Comparison of ENCODE assay signal across 7 cellular contexts in the genomic region with DNA sequence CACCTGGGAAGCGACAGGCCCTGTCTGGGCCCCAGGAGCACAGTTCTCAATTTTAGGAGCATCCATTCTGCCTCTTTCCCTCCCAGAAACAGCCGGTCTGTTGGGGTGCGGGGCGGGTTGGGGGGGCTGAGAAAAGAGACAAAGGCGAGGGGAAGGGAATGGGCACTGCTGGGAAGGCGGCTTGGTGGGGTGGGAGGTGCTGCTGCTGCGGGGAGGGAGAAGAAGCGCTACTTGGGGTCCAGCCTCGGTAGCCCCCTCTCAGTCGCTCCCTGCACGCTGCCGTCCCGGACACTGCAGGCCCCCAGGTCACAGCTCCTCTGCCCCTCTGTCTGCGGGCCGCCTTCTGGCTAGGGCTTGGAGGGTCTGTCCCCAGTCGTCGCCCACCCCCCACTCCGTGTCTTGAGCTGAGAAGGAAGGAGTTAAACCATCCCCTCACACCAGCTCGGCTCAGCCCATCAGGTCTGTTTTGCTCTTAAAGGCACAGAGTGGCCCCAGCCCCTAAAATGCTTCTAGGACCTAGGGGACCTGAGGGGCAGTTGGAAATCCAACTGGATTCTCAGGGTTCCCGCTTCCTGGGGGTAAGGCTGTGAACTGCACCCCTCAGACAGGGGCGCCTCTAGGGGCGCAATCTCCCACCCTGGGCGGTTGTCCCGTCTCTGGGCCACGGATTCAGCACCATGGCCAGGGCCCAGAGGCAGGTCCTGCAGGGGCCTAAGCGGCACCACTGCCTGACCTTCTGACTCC. TPM values are rescaled to one million over a fixed set of nuclear protein-coding genes. Genes with fewer than 3 reads are reported as not detected.
A peak's percentile ranks its signal among the peaks of the same experiment; 100 is the strongest.
DNase-seq lines count a peak whose midpoint lies in the region; ATAC-seq, FAIRE-seq and TF ChIP-seq lines count a peak whose summit lies in the region.

No MANE protein-coding gene starts in this region.

- H3K27me3 Mint-ChIP-seq in natural killer cell (ENCODE audit: low read depth in 2 of 2) = peaks cover 13 to 16% of the 10 kb centered on the region in 2 donors

- DNase-seq in H54 (ENCODE audit: insufficient read length, low spot score) = peak; percentile 44
- peak; percentile 67 for DNase-seq in RPMI8226
- DNase-seq in natural killer cell = peak; percentile 22
- no peak for DNase-seq in activated CD4-positive, CD25-positive, alpha-beta regulatory T cell treated with anti-CD3 and anti-CD28 coated beads, Interleukin-2, amount 50 U/mL, for 72 hours
- no peak for DNase-seq in NCI-H2107 treated with DMSO at 0.1 percent for 48 hours (lab: John Stamatoyannopoulos, UW; ENCODE audit: unreplicated experiment)

- H3K9ac ChIP-seq in endocrine pancreas (ENCODE audit: control insufficient read depth, insufficient read depth, low read length) = peak overlapping the region; percentile 75

- no peak overlapping the region for H3K4me3 Mint-ChIP-seq in natural killer cell

- peak in 2 of 3 donors; percentile 60 to 71 for ATAC-seq in natural killer cell
- no peak for ATAC-seq in HG03565 (IDR thresholded peaks at IDR 0.05; ENCODE audit: unreplicated experiment)

- H3K4me1 Mint-ChIP-seq in natural killer cell = peaks cover 5 to 9% of the 10 kb centered on the region in 2 donors

- no peaks in the 10 kb centered on the region for H3K9me3 Mint-ChIP-seq in natural killer cell

- H3K36me3 Mint-ChIP-seq in natural killer cell = no peaks in the 10 kb centered on the region

- no peaks in the 10 kb centered on the region for H3K36me3 ChIP-seq in endocrine pancreas (ENCODE audit: control insufficient read depth, insufficient read depth, low read length)

- no peak for FAIRE-seq in H54 (lab: Jason Lieb, UNC)

- no peaks in the 10 kb centered on the region for H3K27me3 ChIP-seq in endocrine pancreas (ENCODE audit: control insufficient read depth, insufficient read depth, low read length)

- no peak for TF ChIP-seq CTCF in natural killer cell (IDR thresholded peaks at IDR 0.05)

- H3K27ac Mint-ChIP-seq in natural killer cell = no peak overlapping the region

- no peaks in the 10 kb centered on the region for H3K9me3 ChIP-seq in endocrine pancreas (ENCODE audit: control insufficient read depth, low read length)

- H3K4me3 ChIP-seq in endocrine pancreas (ENCODE audit: control insufficient read depth, insufficient read depth, low read length) = no peak overlapping the region

- TF ChIP-seq POLR2A in H54 (IDR thresholded peaks at IDR 0.05; ENCODE audit: low read depth, low read length) = no peak

- intact Hi-C loops in natural killer cell (cut with micrococcal nuclease) = no loop called here

- no peaks in the 10 kb centered on the region for H3K4me1 ChIP-seq in endocrine pancreas (ENCODE audit: control insufficient read depth, insufficient read depth, low read length)

RNA-seq across cellular contexts. Expression of a gene that starts 0.7 kb away (rescaled TPM):
- not detected for total RNA-seq in natural killer cell

RNA-seq across cellular contexts. Expression of a gene that starts 37.3 kb away (rescaled TPM):
- total RNA-seq in natural killer cell = 10 to 100 TPM; 72.3 to 93.9 (median 78.3) TPM

Comparison
In these comparisons a context has a peak if more than half of its experiments do, and no peak if none do; other contexts are left out.
1. DNase-seq: peak in H54 (single experiment), RPMI8226 (single experiment) and natural killer cell (single experiment); none in activated CD4-positive, CD25-positive, alpha-beta regulatory T cell treated with anti-CD3 and anti-CD28 coated beads, Interleukin-2, amount 50 U/mL, for 72 hours (single experiment) and NCI-H2107 treated with DMSO at 0.1 percent for 48 hours (single experiment).